Comparison of ENCODE assay signal across 16 cellular contexts in the genomic region with DNA sequence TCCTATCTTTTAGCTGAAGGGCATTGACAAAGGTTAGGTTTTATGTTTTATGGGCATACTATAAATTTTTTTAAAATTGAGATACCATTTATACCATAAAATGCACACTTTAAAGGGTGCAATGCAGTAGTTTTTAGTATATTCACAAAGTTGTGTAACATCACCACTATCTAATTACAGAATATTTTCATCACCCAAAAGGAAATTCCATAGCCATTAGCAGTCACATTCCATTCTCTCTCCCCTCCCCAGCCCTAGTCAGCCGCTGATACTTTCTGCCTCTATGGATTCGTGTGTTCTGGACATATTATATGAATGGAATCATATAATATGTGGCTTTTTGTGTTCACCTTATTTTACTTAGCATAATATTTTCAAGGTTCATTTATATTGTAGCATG.
DNase-seq lines count a peak whose midpoint lies in the region; ATAC-seq and TF ChIP-seq lines count a peak whose summit lies in the region.
"Had no signal": no experiment of that assay in that cellular context is flagged by ENCODE, and none has a peak within 500 bp of the region (broad histone marks: within the 10 kb centered on the region; RNA-seq: fewer than 3 reads in every experiment).

No MANE protein-coding gene starts in this region.

- DNase-seq in ACHN (peak; percentile 73), HT1080 (ENCODE audit: low read depth) (peak; percentile 84), astrocyte of the spinal cord (ENCODE audit: low read depth, low spot score) (peak; percentile 78), iris pigment epithelial cell (ENCODE audit: low read depth) (peak; percentile 91), lower leg skin (ENCODE audit: low spot score in 2 of 2) (no peak), SK-N-DZ (ENCODE audit: low spot score) (no peak)
- no peak for DNase-seq in CD8-positive, alpha-beta T cell
- DNase-seq: activated CD8-positive, alpha-beta memory T cell treated with anti-CD3 and anti-CD28 coated beads, Interleukin-2, amount 50 U/mL, for 4 hours; glutamatergic neuron; lower lobe of right lung; NCI-H2107; substantia nigra had no signal

- H3K9me3 ChIP-seq in CD8-positive, alpha-beta T cell (ENCODE audit: low read length) = no peaks in the 10 kb centered on the region

- no peaks in the 10 kb centered on the region for H3K27me3 ChIP-seq in CD8-positive, alpha-beta T cell (ENCODE audit: insufficient read depth, low read length)

- no peaks in the 10 kb centered on the region for H3K4me1 ChIP-seq in CD8-positive, alpha-beta T cell (ENCODE audit: insufficient read depth, low read length)
- H3K4me1 ChIP-seq: lower lobe of right lung had no signal

- H3K4me3 ChIP-seq in astrocyte of the spinal cord (ENCODE audit: low read depth, low read length) (no peak overlapping the region), lower leg skin (ENCODE audit: low read depth, poor library complexity, severe bottlenecking) (no peak overlapping the region)
- H3K4me3 ChIP-seq in CD8-positive, alpha-beta T cell (ENCODE audit: low read depth, low read length) = no peak overlapping the region
- H3K4me3 ChIP-seq: K562, lower lobe of right lung had no signal

- H3K9me3 Mint-ChIP-seq in CD8-positive, alpha-beta T cell = peaks cover 23% of the 10 kb centered on the region

- in situ Hi-C loops in ACHN (cut with HindIII; ENCODE audit: low pct_ligation_motif_present, low pct_unique_long_range_greater_than_20kb, low sequenced_read_pairs) (no loop called here), astrocyte of the spinal cord (cut with HindIII; ENCODE audit: low sequenced_read_pairs) (no loop called here)

- no peak for TF ChIP-seq CTCF in astrocyte of the spinal cord (IDR thresholded peaks at IDR 0.05; ENCODE audit: low read depth, low read length)
- TF ChIP-seq CTCF in lower leg skin (IDR thresholded peaks at IDR 0.05) = no peak
- no peak for TF ChIP-seq CTCF in CD8-positive, alpha-beta T cell (IDR thresholded peaks at IDR 0.05)

- no peaks in the 10 kb centered on the region for H3K36me3 ChIP-seq in CD8-positive, alpha-beta T cell (ENCODE audit: insufficient read depth, low read length)
- H3K36me3 ChIP-seq: lower lobe of right lung had no signal

- no peaks in the 10 kb centered on the region for H3K27me3 Mint-ChIP-seq in CD8-positive, alpha-beta T cell (ENCODE audit: low read depth)
- H3K27me3 Mint-ChIP-seq: brain, progenitor cell of endocrine pancreas had no signal

- ATAC-seq in esophagus mucosa = no peak
- ATAC-seq in CD8-positive, alpha-beta T cell = no peak
- ATAC-seq: K562, lower lobe of right lung had no signal

- intact Hi-C loops in lower leg skin (cut with DNase I; ENCODE audit: low total_unique reads) = no loop called here
- intact Hi-C loops in CD8-positive, alpha-beta T cell (cut with DNase I, micrococcal nuclease) = no loop called here

- POLR2A ChIA-PET in CD8-positive, alpha-beta T cell (lab: Charles Lee) = no interaction called here

- H3K27ac Mint-ChIP-seq in CD8-positive, alpha-beta T cell = no peak overlapping the region
- H3K27ac Mint-ChIP-seq: brain, progenitor cell of endocrine pancreas had no signal

- no peak overlapping the region for H3K27ac ChIP-seq in CD8-positive, alpha-beta T cell (ENCODE audit: low read depth, low read length)
- H3K27ac ChIP-seq: lower lobe of right lung had no signal

- 40 to 48% methylated on average over 2 of the region's 2 CpGs for WGBS in lower leg skin, 2 donors

- no peak for TF ChIP-seq POLR2A in lower leg skin (IDR thresholded peaks at IDR 0.05)

- CTCF ChIA-PET in CD8-positive, alpha-beta T cell (lab: Charles Lee) = no interaction called here

- no peaks in the 10 kb centered on the region for H3K4me1 Mint-ChIP-seq in CD8-positive, alpha-beta T cell (ENCODE audit: low read depth)
- H3K4me1 Mint-ChIP-seq: brain had no signal

- H3K36me3 Mint-ChIP-seq in CD8-positive, alpha-beta T cell = no peaks in the 10 kb centered on the region
- H3K36me3 Mint-ChIP-seq: brain had no signal

- no peak overlapping the region for H3K4me3 Mint-ChIP-seq in CD8-positive, alpha-beta T cell
- H3K4me3 Mint-ChIP-seq: brain had no signal

Comparison
In these comparisons a context has a peak if more than half of its experiments do, and no peak if none do; other contexts are left out.
1. DNase-seq: peak in ACHN (single experiment), HT1080 (single experiment), astrocyte of the spinal cord (single experiment) and iris pigment epithelial cell (single experiment); none in lower leg skin (0 of 2), CD8-positive, alpha-beta T cell (0 of 7) and SK-N-DZ (single experiment).